25 cellular contexts compared by ENCODE assay signal in genomic region chr10:2341298-2341697, GRCh38.
"Had no signal": no experiment of that assay in that cellular context is flagged by ENCODE, and none has a peak within 500 bp of the region (broad histone marks: within the 10 kb centered on the region; RNA-seq: fewer than 3 reads in every experiment).

No MANE protein-coding gene starts in this region.

- H3K4me1 Mint-ChIP-seq: activated B cell treated with CpG ODN at 0.5 μM for 24 hours; stimulated activated memory B cell treated with anti-CD40 and anti-IgM and Interleukin-4, amounts not matched to agents 10 μg/mL and 1 μg/mL and 100 μg/mL, for 72 hours; stimulated activated naive CD8-positive, alpha-beta T cell treated with anti-CD3 and anti-CD28 coated beads, Interleukin-15, amount 100 ng/mL, for 72 hours had no signal

- H3K9me3 ChIP-seq: left lung, lower lobe of right lung, neutrophil, right lobe of liver, vagina had no signal

- H3K27me3 ChIP-seq: brain microvascular endothelial cell, left lung, neutrophil, right lobe of liver, vagina had no signal

- H3K9me3 Mint-ChIP-seq: activated B cell treated with CpG ODN at 0.5 μM for 24 hours; activated T-cell treated with anti-CD3 and anti-CD28 coated beads, Interleukin-2, amount 50 U/mL, for 72 hours; natural killer cell treated with Interleukin-12 subunit alpha and Interleukin-12 subunit beta and Interleukin-15 and Interleukin-18, amount 100 ng/mL, for 72 hours; stimulated activated memory B cell treated with anti-CD40 and anti-IgM and Interleukin-4, amounts not matched to agents 10 μg/mL and 1 μg/mL and 100 μg/mL, for 72 hours; stimulated activated naive CD8-positive, alpha-beta T cell treated with anti-CD3 and anti-CD28 coated beads, Interleukin-15, amount 100 ng/mL, for 72 hours; T-helper 2 cell treated with Interferon-gamma antibody and Interleukin-4, amounts not matched to agents 5 μg/mL and 100 μg/mL, for 36 hours; type B pancreatic cell had no signal

- H3K4me3 ChIP-seq: coronary artery, heart right ventricle, left lung, lower lobe of right lung, mucosa of descending colon, right lobe of liver, skin epidermis, vagina had no signal

- H3K36me3 Mint-ChIP-seq: activated naive CD4-positive, alpha-beta T cell treated with anti-CD3 and anti-CD28 coated beads, Interleukin-2, amount 50 U/mL, for 72 hours; natural killer cell treated with Interleukin-12 subunit alpha and Interleukin-12 subunit beta and Interleukin-15 and Interleukin-18, amount 100 ng/mL, for 72 hours; stimulated activated memory B cell treated with anti-CD40 and anti-IgM and Interleukin-4, amounts not matched to agents 10 μg/mL and 1 μg/mL and 100 μg/mL, for 72 hours; type B pancreatic cell had no signal

- H3K4me1 ChIP-seq: heart right ventricle, left lung, lower lobe of right lung, right lobe of liver, vagina had no signal

- H3K36me3 ChIP-seq: brain microvascular endothelial cell, heart right ventricle, left lung, lower lobe of right lung, neutrophil, right lobe of liver, vagina had no signal

- H3K4me3 Mint-ChIP-seq: activated B cell treated with CpG ODN at 0.5 μM for 24 hours; activated T-cell treated with anti-CD3 and anti-CD28 coated beads, Interleukin-2, amount 50 U/mL, for 72 hours; effector memory CD8-positive, alpha-beta T cell; natural killer cell treated with Interleukin-12 subunit alpha and Interleukin-12 subunit beta and Interleukin-15 and Interleukin-18, amount 100 ng/mL, for 72 hours; stimulated activated memory B cell treated with anti-CD40 and anti-IgM and Interleukin-4, amounts not matched to agents 10 μg/mL and 1 μg/mL and 100 μg/mL, for 72 hours; stimulated activated naive CD8-positive, alpha-beta T cell treated with anti-CD3 and anti-CD28 coated beads, Interleukin-15, amount 100 ng/mL, for 72 hours; T-helper 2 cell treated with Interferon-gamma antibody and Interleukin-4, amounts not matched to agents 5 μg/mL and 100 μg/mL, for 36 hours; type B pancreatic cell had no signal

- H3K27ac ChIP-seq: brain microvascular endothelial cell, coronary artery, heart right ventricle, left lung, lower lobe of right lung, neutrophil, right lobe of liver, skin epidermis, vagina had no signal

- H3K27ac Mint-ChIP-seq: activated B cell treated with CpG ODN at 0.5 μM for 24 hours; activated naive CD4-positive, alpha-beta T cell treated with anti-CD3 and anti-CD28 coated beads, Interleukin-2, amount 50 U/mL, for 72 hours; activated T-cell treated with anti-CD3 and anti-CD28 coated beads, Interleukin-2, amount 50 U/mL, for 72 hours; effector memory CD8-positive, alpha-beta T cell; natural killer cell treated with Interleukin-12 subunit alpha and Interleukin-12 subunit beta and Interleukin-15 and Interleukin-18, amount 100 ng/mL, for 72 hours; stimulated activated memory B cell treated with anti-CD40 and anti-IgM and Interleukin-4, amounts not matched to agents 10 μg/mL and 1 μg/mL and 100 μg/mL, for 72 hours; stimulated activated naive CD8-positive, alpha-beta T cell treated with anti-CD3 and anti-CD28 coated beads, Interleukin-15, amount 100 ng/mL, for 72 hours; T-helper 2 cell treated with Interferon-gamma antibody and Interleukin-4, amounts not matched to agents 5 μg/mL and 100 μg/mL, for 36 hours; type B pancreatic cell had no signal

- H3K27me3 Mint-ChIP-seq: activated B cell treated with CpG ODN at 0.5 μM for 24 hours; effector memory CD8-positive, alpha-beta T cell; type B pancreatic cell had no signal

- DNase-seq: activated B cell treated with CpG ODN at 0.5 μM for 24 hours; activated CD4-positive, alpha-beta T cell treated with anti-CD3 and anti-CD28 coated beads, Interleukin-2, amount 50 U/mL, for 4 hours; activated naive CD4-positive, alpha-beta T cell; activated T-cell treated with anti-CD3 and anti-CD28 coated beads for 4 hours; activated T-cell treated with anti-CD3 and anti-CD28 coated beads, Interleukin-2, amount 50 U/mL, for 72 hours; brain microvascular endothelial cell; effector memory CD8-positive, alpha-beta T cell; heart right ventricle; left lung; lower lobe of right lung; mucosa of descending colon; right lobe of liver; stimulated activated CD4-positive, alpha-beta T cell treated with anti-CD3 and anti-CD28 coated beads, Interleukin-4, amount 100 ng/mL, for 24 hours; stimulated activated naive CD8-positive, alpha-beta T cell treated with anti-CD3 and anti-CD28 coated beads, Interleukin-15, amount 100 ng/mL, for 72 hours; substantia nigra; T-helper 1 cell had no signal
